8 cellular contexts compared by ENCODE assay signal in the genomic region with DNA sequence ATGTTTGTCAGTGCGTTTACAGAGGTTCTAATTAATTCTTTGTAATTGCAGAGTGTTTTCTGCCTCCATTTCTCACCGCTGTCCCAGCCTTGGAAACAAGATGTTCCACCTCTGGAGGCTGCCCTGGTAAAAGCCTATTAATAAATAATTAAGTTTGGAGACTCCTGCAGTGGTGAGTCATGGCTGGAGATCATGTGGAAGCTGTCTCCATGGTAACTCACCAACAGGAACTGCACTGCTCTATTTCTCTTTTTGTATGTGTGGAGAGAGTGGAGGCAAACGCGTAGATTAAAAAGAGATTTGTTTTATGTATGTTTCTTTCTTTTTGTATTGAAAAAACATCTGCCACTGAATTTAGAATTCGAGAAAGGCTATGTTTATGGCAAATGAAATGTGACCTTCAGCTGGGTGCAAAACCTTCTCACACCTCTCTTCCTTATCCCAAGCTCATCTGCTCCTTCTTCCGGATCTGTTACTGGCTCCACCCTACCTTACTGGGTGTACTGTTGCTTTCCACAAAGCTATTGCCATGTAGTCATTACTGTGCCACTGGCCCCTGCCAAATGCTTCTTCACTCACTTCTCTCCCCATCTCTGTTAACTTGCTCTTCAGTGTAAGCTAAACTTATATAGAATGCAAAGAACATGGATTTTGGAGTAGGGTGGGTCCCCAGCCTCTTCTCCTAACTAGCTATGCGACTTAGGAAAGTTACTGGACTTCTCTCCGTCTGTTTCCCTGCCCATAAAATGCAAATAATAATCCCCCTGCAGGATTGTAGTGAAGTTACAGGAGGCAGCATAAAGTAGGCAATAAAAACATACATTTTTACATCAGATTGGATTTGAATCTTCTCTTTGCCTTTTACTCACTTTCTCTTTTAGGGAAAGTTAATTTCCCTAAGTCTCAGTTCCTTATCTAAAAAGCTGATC.
DNase-seq lines count a peak whose midpoint lies in the region; ATAC-seq, FAIRE-seq and TF ChIP-seq lines count a peak whose summit lies in the region.

No MANE protein-coding gene starts in this region.

- H2BK15ac ChIP-seq in mesenchymal stem cell (ENCODE audit: low read depth, poor library complexity, severe bottlenecking), result no peak overlapping the region

- H3K9ac ChIP-seq in mesenchymal stem cell (ENCODE audit: low read length), result peak overlapping the region; percentile 79

- H2AFZ ChIP-seq in mesenchymal stem cell (ENCODE audit: low read depth, low read length), result peak overlapping the region; percentile 43

- FAIRE-seq in bronchial epithelial cell (lab: Jason Lieb, UNC), result no peak

- H3K36me3 ChIP-seq in bronchial epithelial cell (ENCODE audit: control insufficient read depth, insufficient read depth, low read length) (no peaks in the 10 kb centered on the region), mesenchymal stem cell (ENCODE audit: control insufficient read depth in 1 of 2, insufficient read depth in 2 of 2, low read depth in 1 of 2, low read length in 2 of 2) (no peaks in the 10 kb centered on the region)

- ATAC-seq in stimulated activated memory B cell treated with anti-CD40 and anti-IgM and Interleukin-4, amounts not matched to agents 10 μg/mL and 1 μg/mL and 100 μg/mL, for 72 hours, result no peak
- ATAC-seq in GM21528 (IDR thresholded peaks at IDR 0.05; ENCODE audit: low FRiP score, unreplicated experiment), result no peak

- H3K27ac ChIP-seq in mesenchymal stem cell (ENCODE audit: low read length, poor library complexity, severe bottlenecking), result peak overlapping the region; percentile 87

- no peaks in the 10 kb centered on the region for H3K4me1 ChIP-seq in mesenchymal stem cell (ENCODE audit: control insufficient read depth, insufficient read depth, low read depth, low read length)

- H3K79me1 ChIP-seq in mesenchymal stem cell (replicated peaks; ENCODE audit: low read length, poor library complexity, severe bottlenecking), result no peaks in the 10 kb centered on the region

- H3K4me3 ChIP-seq in bronchial epithelial cell (ENCODE audit: low read depth, low read length) (no peak overlapping the region), mesenchymal stem cell (ENCODE audit: insufficient read depth in 1 of 2, low read depth in 1 of 2, low read length in 2 of 2) (peak overlapping the region in 1 of 2 experiments; percentile 59)

- H2AK5ac ChIP-seq in mesenchymal stem cell (ENCODE audit: low read length, severe bottlenecking), result no peak overlapping the region

- H2BK12ac ChIP-seq in mesenchymal stem cell (ENCODE audit: low read length in 2 of 2), result peak overlapping the region in 1 of 2 experiments; percentile 81

- WGBS in mesenchymal stem cell, result 51% methylated on average over 4 of the region's 8 CpGs

- H3K4me2 ChIP-seq in mesenchymal stem cell (ENCODE audit: low read length, poor library complexity, severe bottlenecking), result peak overlapping the region; percentile 78

- no peaks in the 10 kb centered on the region for H3K27me3 Mint-ChIP-seq in stimulated activated memory B cell treated with anti-CD40 and anti-IgM and Interleukin-4, amounts not matched to agents 10 μg/mL and 1 μg/mL and 100 μg/mL, for 72 hours

- peak; percentile 50 for DNase-seq in COLO668 (lab: John Stamatoyannopoulos, UW; ENCODE audit: unreplicated experiment)
- peak; percentile 61 for DNase-seq in NCI-H1417 treated with DMSO at 0.1 percent for 48 hours (lab: John Stamatoyannopoulos, UW)
- DNase-seq in bronchial epithelial cell (ENCODE audit: low read depth), result peak; percentile 57
- DNase-seq in mesenchymal stem cell, result peak; percentile 94
- no peak for DNase-seq in GOT3 (lab: John Stamatoyannopoulos, UW)
- no peak for DNase-seq in stimulated activated CD8-positive, alpha-beta memory T cell treated with anti-CD3 and anti-CD28 coated beads, Interleukin-4, amount 100 ng/mL, for 48 hours

- H3K23ac ChIP-seq in mesenchymal stem cell (ENCODE audit: low read length in 2 of 2), result no peak overlapping the region

- no peak overlapping the region for H3K14ac ChIP-seq in mesenchymal stem cell (ENCODE audit: low read length in 2 of 2)

- peak overlapping the region; percentile 52 for H4K91ac ChIP-seq in mesenchymal stem cell (ENCODE audit: low read length)

- peak overlapping the region; percentile 50 to 71 for H3K18ac ChIP-seq in mesenchymal stem cell (ENCODE audit: low read depth in 1 of 2, low read length in 2 of 2)

- TF ChIP-seq CTCF in bronchial epithelial cell (IDR thresholded peaks at IDR 0.05; ENCODE audit: insufficient read depth, low read length, severe bottlenecking), result no peak

- H3K9me3 ChIP-seq in mesenchymal stem cell (ENCODE audit: control insufficient read depth, low read length), result no peaks in the 10 kb centered on the region

- H4K8ac ChIP-seq in mesenchymal stem cell (ENCODE audit: low read length), result peak overlapping the region; percentile 89

- peak overlapping the region; percentile 46 to 52 for H3K4ac ChIP-seq in mesenchymal stem cell (ENCODE audit: low read depth in 1 of 2, low read length in 2 of 2)

- peaks cover 7% of the 10 kb centered on the region for H3K9me3 Mint-ChIP-seq in stimulated activated memory B cell treated with anti-CD40 and anti-IgM and Interleukin-4, amounts not matched to agents 10 μg/mL and 1 μg/mL and 100 μg/mL, for 72 hours

- H2BK120ac ChIP-seq in mesenchymal stem cell (ENCODE audit: low read depth, low read length), result no peak overlapping the region

- no peak overlapping the region for H3K27ac Mint-ChIP-seq in stimulated activated memory B cell treated with anti-CD40 and anti-IgM and Interleukin-4, amounts not matched to agents 10 μg/mL and 1 μg/mL and 100 μg/mL, for 72 hours

- no peaks in the 10 kb centered on the region for H3K4me1 Mint-ChIP-seq in stimulated activated memory B cell treated with anti-CD40 and anti-IgM and Interleukin-4, amounts not matched to agents 10 μg/mL and 1 μg/mL and 100 μg/mL, for 72 hours

- H3K27me3 ChIP-seq in bronchial epithelial cell (ENCODE audit: control insufficient read depth, insufficient read depth, low read length) (no peaks in the 10 kb centered on the region), mesenchymal stem cell (ENCODE audit: control insufficient read depth in 1 of 2, insufficient read depth in 1 of 2, low read length in 2 of 2) (no peaks in the 10 kb centered on the region)

- H2BK5ac ChIP-seq in mesenchymal stem cell (ENCODE audit: low read depth, low read length, poor library complexity, severe bottlenecking), result peak overlapping the region; percentile 66

- H3K36me3 Mint-ChIP-seq in stimulated activated memory B cell treated with anti-CD40 and anti-IgM and Interleukin-4, amounts not matched to agents 10 μg/mL and 1 μg/mL and 100 μg/mL, for 72 hours, result no peaks in the 10 kb centered on the region

- H3K4me3 Mint-ChIP-seq in stimulated activated memory B cell treated with anti-CD40 and anti-IgM and Interleukin-4, amounts not matched to agents 10 μg/mL and 1 μg/mL and 100 μg/mL, for 72 hours, result no peak overlapping the region

Comparison
In these comparisons a context has a peak if more than half of its experiments do, and no peak if none do; other contexts are left out.
1. DNase-seq: peak in COLO668 (single experiment), NCI-H1417 treated with DMSO at 0.1 percent for 48 hours (single experiment), bronchial epithelial cell (single experiment) and mesenchymal stem cell (single experiment); none in GOT3 (single experiment) and stimulated activated CD8-positive, alpha-beta memory T cell treated with anti-CD3 and anti-CD28 coated beads, Interleukin-4, amount 100 ng/mL, for 48 hours (single experiment).